1 cellular context compared by ENCODE assay signal in the genomic region with DNA sequence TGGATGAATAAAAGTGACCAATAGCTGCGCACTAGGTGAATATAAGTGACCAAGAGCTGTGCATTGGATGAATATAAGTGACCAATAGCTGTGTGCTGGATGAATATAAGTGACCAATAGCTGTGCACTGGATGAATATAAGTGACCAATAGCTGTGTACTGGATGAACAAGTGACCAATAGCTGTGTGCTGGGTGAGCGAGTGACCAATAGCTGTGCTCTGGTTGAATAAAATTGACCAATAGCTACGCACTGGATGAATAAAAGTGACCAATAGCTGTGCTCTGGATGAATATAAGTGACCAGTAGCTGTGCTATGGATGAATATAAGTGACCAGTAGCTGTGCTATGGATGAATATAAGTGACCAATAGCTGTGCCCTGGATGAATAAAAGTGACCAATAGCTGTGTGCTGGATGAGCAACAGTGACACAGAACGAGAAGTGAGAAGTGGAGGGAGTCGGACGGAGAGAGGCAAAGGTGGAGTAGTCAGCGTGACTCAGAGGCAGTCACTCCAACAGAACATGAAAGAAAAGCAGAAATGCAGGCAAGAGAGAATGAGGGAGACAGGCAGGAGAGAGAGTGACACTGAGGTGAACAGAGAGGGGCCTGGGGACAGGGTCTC.
TF ChIP-seq lines count a peak whose summit lies in the region.

No MANE protein-coding gene starts in this region.

TF ChIP-seq in GM12878, 131 proteins besides CTCF, POLR2A, EP300 and RAD21:
- TF ChIP-seq BACH1 (IDR thresholded peaks at IDR 0.05; ENCODE audit: borderline replicate concordance) (no peak), NFIC (IDR thresholded peaks at IDR 0.05; ENCODE audit: low read depth, low read length) (peak; percentile 56; the same call in 1 of the 2 replicates), IRF4 (IDR thresholded peaks at IDR 0.05; ENCODE audit: low read depth, low read length) (0 out of 2 replicates have a peak, but pooled peaks have one; percentile 19), MYC (IDR thresholded peaks at IDR 0.05; ENCODE audit: insufficient read depth, insufficient read length, insufficient replicate concordance, low read length, severe bottlenecking) (no peak), ZZZ3 (IDR thresholded peaks at IDR 0.05; ENCODE audit: control insufficient read depth, insufficient read length, low read depth) (no peak), FOXM1 (IDR thresholded peaks at IDR 0.05; ENCODE audit: low read depth, low read length) (0 out of 2 replicates have a peak, but pooled peaks have one; percentile 35), BRCA1 (IDR thresholded peaks at IDR 0.05; ENCODE audit: low read depth, low read length) (no peak), JUNB (IDR thresholded peaks at IDR 0.05) (peak; percentile 47), TCF3 (IDR thresholded peaks at IDR 0.05; ENCODE audit: borderline replicate concordance, insufficient read depth, low read depth, low read length) (0 out of 2 replicates have a peak, but pooled peaks have one; percentile 19), FOS (IDR thresholded peaks at IDR 0.05; ENCODE audit: borderline replicate concordance, extremely low read depth, insufficient read length) (peak; percentile 77), EGR1 (IDR thresholded peaks at IDR 0.05; ENCODE audit: borderline replicate concordance in 1 of 2, low read depth in 2 of 2, low read length in 2 of 2) (no peak), CBX5 (IDR thresholded peaks at IDR 0.05; ENCODE audit: low read depth) (no peak), SPI1 (IDR thresholded peaks at IDR 0.05; ENCODE audit: borderline replicate concordance, insufficient read depth, low read depth, low read length) (peak; percentile 62; the same call in 1 of the 2 replicates), STAT1 (conservative IDR thresholded peaks at IDR 0.05) (no peak), EED (IDR thresholded peaks at IDR 0.05; ENCODE audit: low read depth) (peak; percentile 35; the same call in 1 of the 2 replicates), RFX5 (IDR thresholded peaks at IDR 0.05; ENCODE audit: low read depth, low read length) (0 out of 2 replicates have a peak, but pooled peaks have one; percentile 26), SP1 (IDR thresholded peaks at IDR 0.05; ENCODE audit: low read depth, low read length) (peak; percentile 81), RB1 (IDR thresholded peaks at IDR 0.05; ENCODE audit: borderline replicate concordance) (no peak), EZH2 (IDR thresholded peaks at IDR 0.05; ENCODE audit: borderline replicate concordance, control insufficient read depth, low read depth, low read length) (no peak)
- TF ChIP-seq, protein P1, sequence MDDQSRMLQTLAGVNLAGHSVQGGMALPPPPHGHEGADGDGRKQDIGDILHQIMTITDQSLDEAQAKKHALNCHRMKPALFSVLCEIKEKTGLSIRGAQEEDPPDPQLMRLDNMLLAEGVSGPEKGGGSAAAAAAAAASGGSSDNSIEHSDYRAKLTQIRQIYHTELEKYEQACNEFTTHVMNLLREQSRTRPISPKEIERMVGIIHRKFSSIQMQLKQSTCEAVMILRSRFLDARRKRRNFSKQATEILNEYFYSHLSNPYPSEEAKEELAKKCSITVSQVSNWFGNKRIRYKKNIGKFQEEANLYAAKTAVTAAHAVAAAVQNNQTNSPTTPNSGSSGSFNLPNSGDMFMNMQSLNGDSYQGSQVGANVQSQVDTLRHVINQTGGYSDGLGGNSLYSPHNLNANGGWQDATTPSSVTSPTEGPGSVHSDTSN (IDR thresholded peaks at IDR 0.05; ENCODE audit: insufficient replicate concordance, low read depth, low read length): peak; percentile 37
- TF ChIP-seq, protein P2, sequence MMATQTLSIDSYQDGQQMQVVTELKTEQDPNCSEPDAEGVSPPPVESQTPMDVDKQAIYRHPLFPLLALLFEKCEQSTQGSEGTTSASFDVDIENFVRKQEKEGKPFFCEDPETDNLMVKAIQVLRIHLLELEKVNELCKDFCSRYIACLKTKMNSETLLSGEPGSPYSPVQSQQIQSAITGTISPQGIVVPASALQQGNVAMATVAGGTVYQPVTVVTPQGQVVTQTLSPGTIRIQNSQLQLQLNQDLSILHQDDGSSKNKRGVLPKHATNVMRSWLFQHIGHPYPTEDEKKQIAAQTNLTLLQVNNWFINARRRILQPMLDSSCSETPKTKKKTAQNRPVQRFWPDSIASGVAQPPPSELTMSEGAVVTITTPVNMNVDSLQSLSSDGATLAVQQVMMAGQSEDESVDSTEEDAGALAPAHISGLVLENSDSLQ (IDR thresholded peaks at IDR 0.05): peak; percentile 47
- TF ChIP-seq, protein P3, sequence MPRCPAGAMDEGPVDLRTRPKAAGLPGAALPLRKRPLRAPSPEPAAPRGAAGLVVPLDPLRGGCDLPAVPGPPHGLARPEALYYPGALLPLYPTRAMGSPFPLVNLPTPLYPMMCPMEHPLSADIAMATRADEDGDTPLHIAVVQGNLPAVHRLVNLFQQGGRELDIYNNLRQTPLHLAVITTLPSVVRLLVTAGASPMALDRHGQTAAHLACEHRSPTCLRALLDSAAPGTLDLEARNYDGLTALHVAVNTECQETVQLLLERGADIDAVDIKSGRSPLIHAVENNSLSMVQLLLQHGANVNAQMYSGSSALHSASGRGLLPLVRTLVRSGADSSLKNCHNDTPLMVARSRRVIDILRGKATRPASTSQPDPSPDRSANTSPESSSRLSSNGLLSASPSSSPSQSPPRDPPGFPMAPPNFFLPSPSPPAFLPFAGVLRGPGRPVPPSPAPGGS (IDR thresholded peaks at IDR 0.05; ENCODE audit: borderline replicate concordance, insufficient read depth, low read depth, low read length, poor library complexity, severe bottlenecking): peak; percentile 90
- TF ChIP-seq, protein P4, sequence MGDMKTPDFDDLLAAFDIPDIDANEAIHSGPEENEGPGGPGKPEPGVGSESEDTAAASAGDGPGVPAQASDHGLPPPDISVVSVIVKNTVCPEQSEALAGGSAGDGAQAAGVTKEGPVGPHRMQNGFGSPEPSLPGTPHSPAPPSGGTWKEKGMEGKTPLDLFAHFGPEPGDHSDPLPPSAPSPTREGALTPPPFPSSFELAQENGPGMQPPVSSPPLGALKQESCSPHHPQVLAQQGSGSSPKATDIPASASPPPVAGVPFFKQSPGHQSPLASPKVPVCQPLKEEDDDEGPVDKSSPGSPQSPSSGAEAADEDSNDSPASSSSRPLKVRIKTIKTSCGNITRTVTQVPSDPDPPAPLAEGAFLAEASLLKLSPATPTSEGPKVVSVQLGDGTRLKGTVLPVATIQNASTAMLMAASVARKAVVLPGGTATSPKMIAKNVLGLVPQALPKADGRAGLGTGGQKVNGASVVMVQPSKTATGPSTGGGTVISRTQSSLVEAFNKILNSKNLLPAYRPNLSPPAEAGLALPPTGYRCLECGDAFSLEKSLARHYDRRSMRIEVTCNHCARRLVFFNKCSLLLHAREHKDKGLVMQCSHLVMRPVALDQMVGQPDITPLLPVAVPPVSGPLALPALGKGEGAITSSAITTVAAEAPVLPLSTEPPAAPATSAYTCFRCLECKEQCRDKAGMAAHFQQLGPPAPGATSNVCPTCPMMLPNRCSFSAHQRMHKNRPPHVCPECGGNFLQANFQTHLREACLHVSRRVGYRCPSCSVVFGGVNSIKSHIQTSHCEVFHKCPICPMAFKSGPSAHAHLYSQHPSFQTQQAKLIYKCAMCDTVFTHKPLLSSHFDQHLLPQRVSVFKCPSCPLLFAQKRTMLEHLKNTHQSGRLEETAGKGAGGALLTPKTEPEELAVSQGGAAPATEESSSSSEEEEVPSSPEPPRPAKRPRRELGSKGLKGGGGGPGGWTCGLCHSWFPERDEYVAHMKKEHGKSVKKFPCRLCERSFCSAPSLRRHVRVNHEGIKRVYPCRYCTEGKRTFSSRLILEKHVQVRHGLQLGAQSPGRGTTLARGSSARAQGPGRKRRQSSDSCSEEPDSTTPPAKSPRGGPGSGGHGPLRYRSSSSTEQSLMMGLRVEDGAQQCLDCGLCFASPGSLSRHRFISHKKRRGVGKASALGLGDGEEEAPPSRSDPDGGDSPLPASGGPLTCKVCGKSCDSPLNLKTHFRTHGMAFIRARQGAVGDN (IDR thresholded peaks at IDR 0.05): no peak
